Comparison of ENCODE assay signal across 2 cellular contexts in the genomic region with DNA sequence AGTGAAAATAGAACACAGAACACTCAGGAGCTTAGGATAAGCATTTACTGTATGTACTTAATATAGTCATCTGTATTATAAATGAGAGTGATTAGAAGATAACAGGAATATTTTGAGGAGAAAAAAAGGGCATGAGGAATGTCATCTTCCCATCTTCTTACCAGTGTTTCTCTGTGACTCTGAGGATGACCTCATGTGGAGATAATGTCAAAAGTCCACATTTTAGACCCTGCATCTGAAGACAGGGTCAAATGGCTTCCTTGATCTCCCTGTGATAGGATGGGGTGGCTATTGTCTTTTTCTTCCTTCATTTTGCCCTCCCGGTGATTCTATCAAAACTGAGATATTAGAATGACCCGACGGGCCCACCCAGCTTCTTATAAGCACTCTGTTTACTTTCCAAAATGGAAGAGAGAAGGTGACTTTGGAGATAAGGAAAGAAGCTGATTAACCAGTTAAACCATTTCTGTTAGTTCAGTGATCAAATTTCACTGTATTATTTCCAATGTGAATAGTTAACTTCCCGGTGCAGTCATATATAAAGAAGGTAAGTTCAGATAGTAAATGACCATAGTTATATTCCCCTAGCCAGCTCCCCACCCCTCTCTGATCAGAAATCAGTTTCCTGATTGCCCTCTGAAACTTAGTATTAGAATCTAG.
TF ChIP-seq lines count a peak whose summit lies in the region.

No MANE protein-coding gene starts in this region.

TF ChIP-seq in A549, 52 proteins besides CTCF, POLR2A, EP300 and RAD21 (continued from another document):
- TF ChIP-seq PBX3 (IDR thresholded peaks at IDR 0.05) (no peak), ZFP36 (IDR thresholded peaks at IDR 0.05; ENCODE audit: borderline replicate concordance, partially characterized antibody) (no peak), CBX8 (IDR thresholded peaks at IDR 0.05) (no peak), NPAS2 (CRISPR knock-in tag; IDR thresholded peaks at IDR 0.05; ENCODE audit: borderline replicate concordance) (no peak), RFX5 (IDR thresholded peaks at IDR 0.05) (no peak), HOXB5 (CRISPR knock-in tag; IDR thresholded peaks at IDR 0.05) (no peak), JUN (IDR thresholded peaks at IDR 0.05) (no peak), EHF (CRISPR knock-in tag; IDR thresholded peaks at IDR 0.05) (no peak), CHD4 (IDR thresholded peaks at IDR 0.05; ENCODE audit: borderline replicate concordance) (no peak), E2F6 (IDR thresholded peaks at IDR 0.05; ENCODE audit: borderline replicate concordance, low read depth) (no peak), HEYL (CRISPR knock-in tag; IDR thresholded peaks at IDR 0.05) (no peak)
- TF ChIP-seq, protein P1, sequence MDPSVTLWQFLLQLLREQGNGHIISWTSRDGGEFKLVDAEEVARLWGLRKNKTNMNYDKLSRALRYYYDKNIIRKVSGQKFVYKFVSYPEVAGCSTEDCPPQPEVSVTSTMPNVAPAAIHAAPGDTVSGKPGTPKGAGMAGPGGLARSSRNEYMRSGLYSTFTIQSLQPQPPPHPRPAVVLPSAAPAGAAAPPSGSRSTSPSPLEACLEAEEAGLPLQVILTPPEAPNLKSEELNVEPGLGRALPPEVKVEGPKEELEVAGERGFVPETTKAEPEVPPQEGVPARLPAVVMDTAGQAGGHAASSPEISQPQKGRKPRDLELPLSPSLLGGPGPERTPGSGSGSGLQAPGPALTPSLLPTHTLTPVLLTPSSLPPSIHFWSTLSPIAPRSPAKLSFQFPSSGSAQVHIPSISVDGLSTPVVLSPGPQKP (IDR thresholded peaks at IDR 0.05; ENCODE audit: low read depth, low read length), result no peak
- TF ChIP-seq, protein P2, sequence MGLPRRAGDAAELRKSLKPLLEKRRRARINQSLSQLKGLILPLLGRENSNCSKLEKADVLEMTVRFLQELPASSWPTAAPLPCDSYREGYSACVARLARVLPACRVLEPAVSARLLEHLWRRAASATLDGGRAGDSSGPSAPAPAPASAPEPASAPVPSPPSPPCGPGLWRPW (IDR thresholded peaks at IDR 0.05), result no peak

TF ChIP-seq in HEK293, 187 proteins besides CTCF, POLR2A, EP300 and RAD21:
- TF ChIP-seq, protein P3, sequence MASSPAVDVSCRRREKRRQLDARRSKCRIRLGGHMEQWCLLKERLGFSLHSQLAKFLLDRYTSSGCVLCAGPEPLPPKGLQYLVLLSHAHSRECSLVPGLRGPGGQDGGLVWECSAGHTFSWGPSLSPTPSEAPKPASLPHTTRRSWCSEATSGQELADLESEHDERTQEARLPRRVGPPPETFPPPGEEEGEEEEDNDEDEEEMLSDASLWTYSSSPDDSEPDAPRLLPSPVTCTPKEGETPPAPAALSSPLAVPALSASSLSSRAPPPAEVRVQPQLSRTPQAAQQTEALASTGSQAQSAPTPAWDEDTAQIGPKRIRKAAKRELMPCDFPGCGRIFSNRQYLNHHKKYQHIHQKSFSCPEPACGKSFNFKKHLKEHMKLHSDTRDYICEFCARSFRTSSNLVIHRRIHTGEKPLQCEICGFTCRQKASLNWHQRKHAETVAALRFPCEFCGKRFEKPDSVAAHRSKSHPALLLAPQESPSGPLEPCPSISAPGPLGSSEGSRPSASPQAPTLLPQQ (tag by site-specific recombination; IDR thresholded peaks at IDR 0.05), result 0 out of 2 replicates have a peak, but pooled peaks have one; percentile 34
- TF ChIP-seq ZNF248 (tag by site-specific recombination; IDR thresholded peaks at IDR 0.05) (no peak), PRDM6 (tag by site-specific recombination; IDR thresholded peaks at IDR 0.05) (no peak), ZNF670 (tag by site-specific recombination; IDR thresholded peaks at IDR 0.05; ENCODE audit: low read depth) (no peak)
